ENCODE assay signal across 8 cellular contexts in genomic region chr13:33349314-33349995, GRCh38.
A peak's percentile ranks its signal among the peaks of the same experiment; 100 is the strongest.
DNase-seq lines count a peak whose midpoint lies in the region; ATAC-seq and TF ChIP-seq lines count a peak whose summit lies in the region.

No MANE protein-coding gene starts in this region.

- peak overlapping the region; percentile 33 to 84 for H3K4me3 Mint-ChIP-seq in stimulated activated naive B cell treated with anti-CD40 and anti-IgM and Interleukin-4, amounts not matched to agents 10 μg/mL and 1 μg/mL and 100 μg/mL, for 72 hours
- no peak overlapping the region for H3K4me3 Mint-ChIP-seq in stimulated activated naive CD8-positive, alpha-beta T cell treated with anti-CD3 and anti-CD28 coated beads, Interleukin-15, amount 100 ng/mL, for 72 hours
- peak overlapping the region in 1 of 10 donors; percentile 29 for H3K4me3 Mint-ChIP-seq in naive thymus-derived CD4-positive, alpha-beta T cell

- DNase-seq in HFF-Myc (ENCODE audit: extremely low read depth, low read depth) (no peak), choroid plexus epithelial cell (ENCODE audit: low read depth) (no peak), erythroblast (lab: John Stamatoyannopoulos, UW) (no peak)
- DNase-seq in stimulated activated naive B cell treated with anti-CD40 and anti-IgM and Interleukin-4, amounts not matched to agents 10 μg/mL and 1 μg/mL and 100 μg/mL, for 72 hours, result no peak
- DNase-seq in stimulated activated naive CD8-positive, alpha-beta T cell treated with anti-CD3 and anti-CD28 coated beads, Interleukin-15, amount 100 ng/mL, for 72 hours, result no peak
- DNase-seq in naive thymus-derived CD4-positive, alpha-beta T cell, result no peak

- no peaks in the 10 kb centered on the region for H3K4me1 ChIP-seq in naive thymus-derived CD4-positive, alpha-beta T cell (ENCODE audit: control insufficient read depth in 2 of 2, insufficient read depth in 2 of 2, low read length in 2 of 2)

- no peaks in the 10 kb centered on the region for H3K36me3 ChIP-seq in naive thymus-derived CD4-positive, alpha-beta T cell (ENCODE audit: control insufficient read depth in 2 of 3, insufficient read depth in 3 of 3, low read length in 3 of 3)

- peaks cover 17 to 18% of the 10 kb centered on the region in 2 donors for H3K27me3 Mint-ChIP-seq in stimulated activated naive B cell treated with anti-CD40 and anti-IgM and Interleukin-4, amounts not matched to agents 10 μg/mL and 1 μg/mL and 100 μg/mL, for 72 hours
- peaks cover 61% of the 10 kb centered on the region for H3K27me3 Mint-ChIP-seq in stimulated activated naive CD8-positive, alpha-beta T cell treated with anti-CD3 and anti-CD28 coated beads, Interleukin-15, amount 100 ng/mL, for 72 hours
- H3K27me3 Mint-ChIP-seq in naive thymus-derived CD4-positive, alpha-beta T cell, result peaks cover 46 to 66% (median 61%) of the 10 kb centered on the region in 5 donors

- H3K4me3 ChIP-seq in HFF-Myc (replicated peaks; ENCODE audit: low read depth, low read length), result peak overlapping the region; percentile 62
- H3K4me3 ChIP-seq in choroid plexus epithelial cell (ENCODE audit: low read depth, low read length), result peak overlapping the region; percentile 79
- H3K4me3 ChIP-seq in naive thymus-derived CD4-positive, alpha-beta T cell (ENCODE audit: low read length), result no peak overlapping the region

- H3K9me3 Mint-ChIP-seq in stimulated activated naive B cell treated with anti-CD40 and anti-IgM and Interleukin-4, amounts not matched to agents 10 μg/mL and 1 μg/mL and 100 μg/mL, for 72 hours, result no peaks in the 10 kb centered on the region
- H3K9me3 Mint-ChIP-seq in stimulated activated naive CD8-positive, alpha-beta T cell treated with anti-CD3 and anti-CD28 coated beads, Interleukin-15, amount 100 ng/mL, for 72 hours, result no peaks in the 10 kb centered on the region
- H3K9me3 Mint-ChIP-seq in naive thymus-derived CD4-positive, alpha-beta T cell, result peaks cover 0 to 3% (median 0%) of the 10 kb centered on the region in 11 donors

- POLR2A ChIA-PET in naive thymus-derived CD4-positive, alpha-beta T cell (lab: Charles Lee), result no interaction called here

- TF ChIP-seq POLR2A in erythroblast (IDR thresholded peaks at IDR 0.05; ENCODE audit: low read length), result no peak

- H3K27ac ChIP-seq in layer of hippocampus (ENCODE audit: low read depth, low read length), result peak overlapping the region; percentile 82
- no peak overlapping the region for H3K27ac ChIP-seq in naive thymus-derived CD4-positive, alpha-beta T cell (ENCODE audit: low read depth, low read length)

- CTCF ChIA-PET in naive thymus-derived CD4-positive, alpha-beta T cell (lab: Charles Lee), result no interaction called here

- peaks cover 22 to 33% of the 10 kb centered on the region in 2 donors for H3K4me1 Mint-ChIP-seq in stimulated activated naive B cell treated with anti-CD40 and anti-IgM and Interleukin-4, amounts not matched to agents 10 μg/mL and 1 μg/mL and 100 μg/mL, for 72 hours
- peaks cover 9% of the 10 kb centered on the region for H3K4me1 Mint-ChIP-seq in stimulated activated naive CD8-positive, alpha-beta T cell treated with anti-CD3 and anti-CD28 coated beads, Interleukin-15, amount 100 ng/mL, for 72 hours
- H3K4me1 Mint-ChIP-seq in naive thymus-derived CD4-positive, alpha-beta T cell, result peaks cover 4 to 7% (median 5%) of the 10 kb centered on the region in 7 donors

- ATAC-seq in stimulated activated naive B cell treated with anti-CD40 and anti-IgM and Interleukin-4, amounts not matched to agents 10 μg/mL and 1 μg/mL and 100 μg/mL, for 72 hours (replicated peaks), result no peak
- ATAC-seq in stimulated activated naive CD8-positive, alpha-beta T cell treated with anti-CD3 and anti-CD28 coated beads, Interleukin-15, amount 100 ng/mL, for 72 hours, result no peak
- no peak for ATAC-seq in HG02610 (IDR thresholded peaks at IDR 0.05; ENCODE audit: unreplicated experiment)
- ATAC-seq in naive thymus-derived CD4-positive, alpha-beta T cell, result no peak

- intact Hi-C loops in naive thymus-derived CD4-positive, alpha-beta T cell (cut with micrococcal nuclease), result no loop called here

- no peak overlapping the region for H3K27ac Mint-ChIP-seq in stimulated activated naive B cell treated with anti-CD40 and anti-IgM and Interleukin-4, amounts not matched to agents 10 μg/mL and 1 μg/mL and 100 μg/mL, for 72 hours
- H3K27ac Mint-ChIP-seq in stimulated activated naive CD8-positive, alpha-beta T cell treated with anti-CD3 and anti-CD28 coated beads, Interleukin-15, amount 100 ng/mL, for 72 hours, result no peak overlapping the region
- H3K27ac Mint-ChIP-seq in naive thymus-derived CD4-positive, alpha-beta T cell, result no peak overlapping the region

- no peaks in the 10 kb centered on the region for H3K36me3 Mint-ChIP-seq in stimulated activated naive B cell treated with anti-CD40 and anti-IgM and Interleukin-4, amounts not matched to agents 10 μg/mL and 1 μg/mL and 100 μg/mL, for 72 hours
- H3K36me3 Mint-ChIP-seq in naive thymus-derived CD4-positive, alpha-beta T cell, result no peaks in the 10 kb centered on the region

- H3K9me3 ChIP-seq in naive thymus-derived CD4-positive, alpha-beta T cell (ENCODE audit: control insufficient read depth in 2 of 3, low read length in 3 of 3), result no peaks in the 10 kb centered on the region

- no peak for TF ChIP-seq CTCF in HFF-Myc (IDR thresholded peaks at IDR 0.05; ENCODE audit: low read depth, low read length, missing control alignments)
- TF ChIP-seq CTCF in choroid plexus epithelial cell (conservative IDR thresholded peaks at IDR 0.05; ENCODE audit: low read depth, low read length), result no peak

- H3K27me3 ChIP-seq in layer of hippocampus (ENCODE audit: control insufficient read depth, insufficient read depth, low read length), result no peaks in the 10 kb centered on the region
- H3K27me3 ChIP-seq in naive thymus-derived CD4-positive, alpha-beta T cell (ENCODE audit: control insufficient read depth in 2 of 2, insufficient read depth in 2 of 2, low read length in 2 of 2), result peaks cover 0 to 8% of the 10 kb centered on the region in 2 donors

Comparison
In these comparisons a context has a peak if more than half of its experiments do, and no peak if none do; other contexts are left out.
1. H3K4me3 Mint-ChIP-seq: peak in stimulated activated naive B cell treated with anti-CD40 and anti-IgM and Interleukin-4, amounts not matched to agents 10 μg/mL and 1 μg/mL and 100 μg/mL, for 72 hours (2 of 2); none in stimulated activated naive CD8-positive, alpha-beta T cell treated with anti-CD3 and anti-CD28 coated beads, Interleukin-15, amount 100 ng/mL, for 72 hours (0 of 2).